In genomic region chr2:130609255-130609920, GRCh38 we compare ENCODE assay signal across 6 cellular contexts. TPM values are rescaled to one million over a fixed set of nuclear protein-coding genes. Genes with fewer than 3 reads are reported as not detected.
"Had no signal": no experiment of that assay in that cellular context is flagged by ENCODE, and none has a peak within 500 bp of the region (broad histone marks: within the 10 kb centered on the region; RNA-seq: fewer than 3 reads in every experiment).

No MANE protein-coding gene starts in this region.

RNA-seq across cellular contexts. Expression of gene POTEJ, which starts 1.9 kb away (rescaled TPM):
- total RNA-seq: GM23248, H1, H9, HFFc6, HT1080, IMR-90 had no signal
- polyA plus RNA-seq: GM23248, H1, IMR-90 had no signal

RNA-seq across cellular contexts. Expression of gene CFC1, which starts 10.0 kb away (rescaled TPM):
- total RNA-seq: GM23248, H1, HFFc6, HT1080, IMR-90 had no signal
- polyA plus RNA-seq: GM23248, IMR-90 had no signal
